ENCODE assay signal across 8 cellular contexts in genomic region chr3:38655708-38656300, GRCh38. TPM values are rescaled to one million over a fixed set of nuclear protein-coding genes. Genes with fewer than 3 reads are reported as not detected.
A peak's percentile ranks its signal among the peaks of the same experiment; 100 is the strongest.
DNase-seq lines count a peak whose midpoint lies in the region; ATAC-seq lines count a peak whose summit lies in the region.

No MANE protein-coding gene starts in this region.

- no peaks in the 10 kb centered on the region for H3K36me3 Mint-ChIP-seq in activated naive CD8-positive, alpha-beta T cell treated with anti-CD3 and anti-CD28 coated beads, Interleukin-2, amount 10 ng/mL, durations not matched to agents 7 days and 5 days
- H3K36me3 Mint-ChIP-seq in activated naive CD8-positive, alpha-beta T cell treated with anti-CD3 and anti-CD28 coated beads for 36 hours: no peaks in the 10 kb centered on the region
- H3K36me3 Mint-ChIP-seq in activated CD4-positive, alpha-beta T cell treated with anti-CD3 and anti-CD28 coated beads, Interleukin-2, amount 10 ng/mL, durations not matched to agents 7 days and 5 days (ENCODE audit: low read depth): no peaks in the 10 kb centered on the region

- CTCF ChIA-PET in activated CD4-positive, alpha-beta T cell treated with anti-CD3 and anti-CD28 coated beads, Interleukin-2, amount 10 ng/mL, durations not matched to agents 7 days and 5 days (lab: Charles Lee): interaction anchor here (0.6 to 1.8 kb wide), 11 partner anchors 9 to 625 kb away, joined by 3 to 6 read pairs (median 3); no protein-coding TSS in a partner anchor

- H3K4me3 Mint-ChIP-seq in activated naive CD8-positive, alpha-beta T cell treated with anti-CD3 and anti-CD28 coated beads, Interleukin-2, amount 10 ng/mL, durations not matched to agents 7 days and 5 days: no peak overlapping the region
- H3K4me3 Mint-ChIP-seq in activated naive CD8-positive, alpha-beta T cell treated with anti-CD3 and anti-CD28 coated beads for 36 hours: no peak overlapping the region
- no peak overlapping the region for H3K4me3 Mint-ChIP-seq in activated CD4-positive, alpha-beta T cell treated with anti-CD3 and anti-CD28 coated beads, Interleukin-2, amount 10 ng/mL, durations not matched to agents 7 days and 5 days

- H3K27me3 Mint-ChIP-seq in activated naive CD8-positive, alpha-beta T cell treated with anti-CD3 and anti-CD28 coated beads, Interleukin-2, amount 10 ng/mL, durations not matched to agents 7 days and 5 days: peaks cover 30% of the 10 kb centered on the region
- H3K27me3 Mint-ChIP-seq in activated naive CD8-positive, alpha-beta T cell treated with anti-CD3 and anti-CD28 coated beads for 36 hours: peaks cover 39% of the 10 kb centered on the region
- H3K27me3 Mint-ChIP-seq in activated CD4-positive, alpha-beta T cell treated with anti-CD3 and anti-CD28 coated beads, Interleukin-2, amount 10 ng/mL, durations not matched to agents 7 days and 5 days: peaks cover 34% of the 10 kb centered on the region

- POLR2A ChIA-PET in activated naive CD8-positive, alpha-beta T cell treated with anti-CD3 and anti-CD28 coated beads, Interleukin-2, amount 10 ng/mL, durations not matched to agents 7 days and 5 days (lab: Charles Lee): no interaction called here
- POLR2A ChIA-PET in activated CD4-positive, alpha-beta T cell treated with anti-CD3 and anti-CD28 coated beads, Interleukin-2, amount 10 ng/mL, durations not matched to agents 7 days and 5 days (lab: Charles Lee): no interaction called here

- DNase-seq in activated naive CD8-positive, alpha-beta T cell treated with anti-CD3 and anti-CD28 coated beads, Interleukin-2, amount 10 ng/mL, durations not matched to agents 7 days and 5 days: no peak
- no peak for DNase-seq in activated naive CD8-positive, alpha-beta T cell treated with anti-CD3 and anti-CD28 coated beads for 36 hours
- DNase-seq in NCI-H2029 treated with DMSO at 0.1 percent for 48 hours (lab: John Stamatoyannopoulos, UW) (peak; percentile 15), inferior parietal cortex (ENCODE audit: extremely low spot score) (peak; percentile 58)
- peak; percentile 47 for DNase-seq in activated CD4-positive, alpha-beta T cell treated with anti-CD3 and anti-CD28 coated beads, Interleukin-2, amount 10 ng/mL, durations not matched to agents 7 days and 5 days

- no peaks in the 10 kb centered on the region for H3K9me3 Mint-ChIP-seq in activated naive CD8-positive, alpha-beta T cell treated with anti-CD3 and anti-CD28 coated beads, Interleukin-2, amount 10 ng/mL, durations not matched to agents 7 days and 5 days
- H3K9me3 Mint-ChIP-seq in activated naive CD8-positive, alpha-beta T cell treated with anti-CD3 and anti-CD28 coated beads for 36 hours: peaks cover under 1% of the 10 kb centered on the region
- H3K9me3 Mint-ChIP-seq in activated CD4-positive, alpha-beta T cell treated with anti-CD3 and anti-CD28 coated beads, Interleukin-2, amount 10 ng/mL, durations not matched to agents 7 days and 5 days: no peaks in the 10 kb centered on the region

- ATAC-seq in activated naive CD8-positive, alpha-beta T cell treated with anti-CD3 and anti-CD28 coated beads, Interleukin-2, amount 10 ng/mL, durations not matched to agents 7 days and 5 days (ENCODE audit: low read depth): peak; percentile 47
- ATAC-seq in GM18870 (IDR thresholded peaks at IDR 0.05; ENCODE audit: unreplicated experiment) (no peak), HG03135 (IDR thresholded peaks at IDR 0.05; ENCODE audit: unreplicated experiment) (no peak), HG03097 (IDR thresholded peaks at IDR 0.05; ENCODE audit: low FRiP score, unreplicated experiment) (no peak)

- H3K4me1 Mint-ChIP-seq in activated naive CD8-positive, alpha-beta T cell treated with anti-CD3 and anti-CD28 coated beads, Interleukin-2, amount 10 ng/mL, durations not matched to agents 7 days and 5 days: peaks cover 4% of the 10 kb centered on the region
- peaks cover 4% of the 10 kb centered on the region for H3K4me1 Mint-ChIP-seq in activated naive CD8-positive, alpha-beta T cell treated with anti-CD3 and anti-CD28 coated beads for 36 hours
- H3K4me1 Mint-ChIP-seq in activated CD4-positive, alpha-beta T cell treated with anti-CD3 and anti-CD28 coated beads, Interleukin-2, amount 10 ng/mL, durations not matched to agents 7 days and 5 days: peaks cover 2% of the 10 kb centered on the region

- no peak overlapping the region for H3K27ac Mint-ChIP-seq in activated naive CD8-positive, alpha-beta T cell treated with anti-CD3 and anti-CD28 coated beads, Interleukin-2, amount 10 ng/mL, durations not matched to agents 7 days and 5 days
- no peak overlapping the region for H3K27ac Mint-ChIP-seq in activated naive CD8-positive, alpha-beta T cell treated with anti-CD3 and anti-CD28 coated beads for 36 hours
- no peak overlapping the region for H3K27ac Mint-ChIP-seq in activated CD4-positive, alpha-beta T cell treated with anti-CD3 and anti-CD28 coated beads, Interleukin-2, amount 10 ng/mL, durations not matched to agents 7 days and 5 days

RNA-seq across cellular contexts. Expression of gene SCN5A, which starts 6.3 kb away (rescaled TPM):
- total RNA-seq in activated naive CD8-positive, alpha-beta T cell treated with anti-CD3 and anti-CD28 coated beads, Interleukin-2, amount 10 ng/mL, durations not matched to agents 7 days and 5 days: under 1 TPM; 0.28 to 0.53 TPM
- total RNA-seq in activated naive CD8-positive, alpha-beta T cell treated with anti-CD3 and anti-CD28 coated beads for 36 hours: 1 to 10 TPM in 1 of 2 experiments, under 1 TPM in 1; 0.39 to 1.3 TPM
- not detected for total RNA-seq in activated CD4-positive, alpha-beta T cell treated with anti-CD3 and anti-CD28 coated beads, Interleukin-2, amount 10 ng/mL, durations not matched to agents 7 days and 5 days

Comparison
In these comparisons a context has a peak if more than half of its experiments do, and no peak if none do; other contexts are left out.
1. DNase-seq: peak in NCI-H2029 treated with DMSO at 0.1 percent for 48 hours (single experiment), activated CD4-positive, alpha-beta T cell treated with anti-CD3 and anti-CD28 coated beads, Interleukin-2, amount 10 ng/mL, durations not matched to agents 7 days and 5 days (single experiment) and inferior parietal cortex (single experiment); none in activated naive CD8-positive, alpha-beta T cell treated with anti-CD3 and anti-CD28 coated beads, Interleukin-2, amount 10 ng/mL, durations not matched to agents 7 days and 5 days (single experiment) and activated naive CD8-positive, alpha-beta T cell treated with anti-CD3 and anti-CD28 coated beads for 36 hours (single experiment).